In the genomic region with DNA sequence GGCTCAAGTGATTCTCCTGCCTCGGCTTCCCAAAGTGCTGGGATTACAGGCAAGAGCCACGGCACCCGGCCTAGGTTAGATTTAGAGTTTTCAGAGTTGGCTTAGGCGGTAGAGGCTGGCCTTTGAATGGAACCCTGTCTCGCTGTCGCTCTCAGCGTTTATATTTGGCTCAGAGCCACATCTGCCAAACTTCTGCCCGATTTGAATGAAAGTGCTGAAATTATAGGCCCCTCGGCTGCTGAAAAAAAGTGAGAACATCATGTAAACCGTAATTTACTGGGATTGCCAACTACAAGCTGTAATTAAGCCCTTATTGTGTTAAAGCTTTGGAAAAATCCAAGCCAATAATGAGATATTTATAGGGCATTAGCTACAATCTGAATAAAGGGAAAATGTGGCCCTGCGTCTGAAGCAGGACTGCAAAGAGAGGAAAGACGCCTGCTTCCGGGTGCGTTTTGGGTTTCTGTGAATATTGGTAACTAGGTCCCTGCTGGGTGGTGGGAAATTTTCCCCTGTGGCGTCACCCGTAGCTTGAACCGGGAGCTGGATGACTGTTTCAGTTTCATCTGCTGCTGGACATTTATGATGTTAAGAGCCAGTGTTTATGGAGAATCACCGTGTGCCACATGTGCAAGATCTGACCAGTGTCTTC, we compare ENCODE assay signal across 13 cellular contexts. TPM values are rescaled to one million over a fixed set of nuclear protein-coding genes. Genes with fewer than 3 reads are reported as not detected.
DNase-seq lines count a peak whose midpoint lies in the region; ATAC-seq, FAIRE-seq and TF ChIP-seq lines count a peak whose summit lies in the region.
"Had no signal": no experiment of that assay in that cellular context is flagged by ENCODE, and none has a peak within 500 bp of the region (broad histone marks: within the 10 kb centered on the region; RNA-seq: fewer than 3 reads in every experiment).

No MANE protein-coding gene starts in this region.

- no peak for ATAC-seq in stimulated activated naive B cell treated with anti-CD40 and anti-IgM and Interleukin-4, amounts not matched to agents 10 μg/mL and 1 μg/mL and 100 μg/mL, for 72 hours (replicated peaks)

- H3K27ac Mint-ChIP-seq in activated naive CD8-positive, alpha-beta T cell = peak overlapping the region; percentile 58
- H3K27ac Mint-ChIP-seq in activated naive CD8-positive, alpha-beta T cell treated with anti-CD3 and anti-CD28 coated beads for 36 hours = no peak overlapping the region
- H3K27ac Mint-ChIP-seq in stimulated activated naive B cell treated with anti-CD40 and anti-IgM and Interleukin-4, amounts not matched to agents 10 μg/mL and 1 μg/mL and 100 μg/mL, for 72 hours = no peak overlapping the region

- TF ChIP-seq POLR2A in prostate gland (IDR thresholded peaks at IDR 0.05) = no peak

- TF ChIP-seq CTCF in foreskin fibroblast (IDR thresholded peaks at IDR 0.05; ENCODE audit: low read depth, low read length) (no peak), prostate gland (IDR thresholded peaks at IDR 0.05) (no peak)

- H3K9me3 Mint-ChIP-seq in activated naive CD8-positive, alpha-beta T cell (ENCODE audit: low read depth) = no peaks in the 10 kb centered on the region
- H3K9me3 Mint-ChIP-seq in activated naive CD8-positive, alpha-beta T cell treated with anti-CD3 and anti-CD28 coated beads for 36 hours = no peaks in the 10 kb centered on the region
- no peaks in the 10 kb centered on the region for H3K9me3 Mint-ChIP-seq in stimulated activated naive B cell treated with anti-CD40 and anti-IgM and Interleukin-4, amounts not matched to agents 10 μg/mL and 1 μg/mL and 100 μg/mL, for 72 hours

- H3K27ac ChIP-seq in SK-N-MC = peak overlapping the region; percentile 27
- H3K27ac ChIP-seq in prostate gland = no peak overlapping the region
- H3K27ac ChIP-seq: HL-60, sigmoid colon had no signal

- H3K4me3 ChIP-seq in SK-N-MC (no peak overlapping the region), foreskin fibroblast (ENCODE audit: low read depth in 1 of 2, low read length in 2 of 2) (no peak overlapping the region), prostate gland (no peak overlapping the region)
- H3K4me3 ChIP-seq: sigmoid colon had no signal

- no peaks in the 10 kb centered on the region for H3K9me3 ChIP-seq in SK-N-MC (ENCODE audit: low read depth, low read length)
- no peaks in the 10 kb centered on the region for H3K9me3 ChIP-seq in prostate gland
- H3K9me3 ChIP-seq: sigmoid colon had no signal

- H3K4me1 ChIP-seq in prostate gland (replicated peaks) = no peaks in the 10 kb centered on the region

- intact Hi-C loops in prostate gland (cut with DNase I) = no loop called here

- no peaks in the 10 kb centered on the region for H3K27me3 Mint-ChIP-seq in activated naive CD8-positive, alpha-beta T cell
- no peaks in the 10 kb centered on the region for H3K27me3 Mint-ChIP-seq in activated naive CD8-positive, alpha-beta T cell treated with anti-CD3 and anti-CD28 coated beads for 36 hours
- no peaks in the 10 kb centered on the region for H3K27me3 Mint-ChIP-seq in stimulated activated naive B cell treated with anti-CD40 and anti-IgM and Interleukin-4, amounts not matched to agents 10 μg/mL and 1 μg/mL and 100 μg/mL, for 72 hours

- no peak for DNase-seq in activated naive CD8-positive, alpha-beta T cell treated with anti-CD3 and anti-CD28 coated beads for 36 hours
- DNase-seq in SK-N-MC (ENCODE audit: low read depth, low spot score) = no peak
- DNase-seq in foreskin fibroblast = peak; percentile 21 to 55
- DNase-seq in superior temporal gyrus (ENCODE audit: extremely low spot score) = peak; percentile 79
- no peak for DNase-seq in prostate gland (ENCODE audit: low spot score)
- no peak for DNase-seq in stimulated activated naive B cell treated with anti-CD40 and anti-IgM and Interleukin-4, amounts not matched to agents 10 μg/mL and 1 μg/mL and 100 μg/mL, for 72 hours
- DNase-seq in GM19239 (ENCODE audit: insufficient read length, low spot score) = no peak
- DNase-seq: activated CD4-positive, alpha-beta T cell treated with anti-CD3 and anti-CD28 coated beads, Interleukin-2, amount 50 U/mL, for 48 hours; sigmoid colon had no signal

- H3K36me3 ChIP-seq in SK-N-MC (ENCODE audit: insufficient read depth, low read length) = no peaks in the 10 kb centered on the region
- no peaks in the 10 kb centered on the region for H3K36me3 ChIP-seq in prostate gland

- H3K4me3 Mint-ChIP-seq in activated naive CD8-positive, alpha-beta T cell = no peak overlapping the region
- H3K4me3 Mint-ChIP-seq in activated naive CD8-positive, alpha-beta T cell treated with anti-CD3 and anti-CD28 coated beads for 36 hours = no peak overlapping the region
- H3K4me3 Mint-ChIP-seq in stimulated activated naive B cell treated with anti-CD40 and anti-IgM and Interleukin-4, amounts not matched to agents 10 μg/mL and 1 μg/mL and 100 μg/mL, for 72 hours = no peak overlapping the region

- peaks cover 4% of the 10 kb centered on the region for H3K36me3 Mint-ChIP-seq in activated naive CD8-positive, alpha-beta T cell
- H3K36me3 Mint-ChIP-seq in activated naive CD8-positive, alpha-beta T cell treated with anti-CD3 and anti-CD28 coated beads for 36 hours = peaks cover 23% of the 10 kb centered on the region
- H3K36me3 Mint-ChIP-seq in stimulated activated naive B cell treated with anti-CD40 and anti-IgM and Interleukin-4, amounts not matched to agents 10 μg/mL and 1 μg/mL and 100 μg/mL, for 72 hours = peaks cover 25 to 30% of the 10 kb centered on the region in 2 donors

- H3K4me1 Mint-ChIP-seq in activated naive CD8-positive, alpha-beta T cell (ENCODE audit: low read depth) = peaks cover 60% of the 10 kb centered on the region
- H3K4me1 Mint-ChIP-seq in activated naive CD8-positive, alpha-beta T cell treated with anti-CD3 and anti-CD28 coated beads for 36 hours = peaks cover 46% of the 10 kb centered on the region
- peaks cover 39 to 71% of the 10 kb centered on the region in 2 donors for H3K4me1 Mint-ChIP-seq in stimulated activated naive B cell treated with anti-CD40 and anti-IgM and Interleukin-4, amounts not matched to agents 10 μg/mL and 1 μg/mL and 100 μg/mL, for 72 hours

- WGBS in prostate gland = 58% methylated on average over 18 of the region's 18 CpGs

- no peaks in the 10 kb centered on the region for H3K27me3 ChIP-seq in prostate gland (replicated peaks; ENCODE audit: insufficient read depth)
- H3K27me3 ChIP-seq: sigmoid colon had no signal

- no peak overlapping the region for H3K9ac ChIP-seq in SK-N-MC (ENCODE audit: insufficient read length)

- no peak for FAIRE-seq in GM19239 (lab: Jason Lieb, UNC)
- FAIRE-seq: G401.6, urothelium cell line had no signal

RNA-seq across cellular contexts. Expression of gene DNM2, which starts 9.8 kb away (rescaled TPM):
- 100 to 1,000 TPM; 127 to 133 TPM for total RNA-seq in activated naive CD8-positive, alpha-beta T cell treated with anti-CD3 and anti-CD28 coated beads for 36 hours
- total RNA-seq in prostate gland = 100 to 1,000 TPM; 137 to 279 TPM

RNA-seq across cellular contexts. Expression of gene QTRT1, which starts 26.5 kb away (rescaled TPM):
- 10 to 100 TPM; 66.6 to 71.5 TPM for total RNA-seq in activated naive CD8-positive, alpha-beta T cell treated with anti-CD3 and anti-CD28 coated beads for 36 hours
- total RNA-seq in prostate gland = 10 to 100 TPM; 45.0 to 49.0 TPM

Comparison
In these comparisons a context has a peak if more than half of its experiments do, and no peak if none do; other contexts are left out.
1. DNase-seq: peak in foreskin fibroblast (2 of 2) and superior temporal gyrus (single experiment); none in activated naive CD8-positive, alpha-beta T cell treated with anti-CD3 and anti-CD28 coated beads for 36 hours (single experiment), SK-N-MC (single experiment), prostate gland (single experiment), stimulated activated naive B cell treated with anti-CD40 and anti-IgM and Interleukin-4, amounts not matched to agents 10 μg/mL and 1 μg/mL and 100 μg/mL, for 72 hours (single experiment) and GM19239 (single experiment).